In the genomic region with DNA sequence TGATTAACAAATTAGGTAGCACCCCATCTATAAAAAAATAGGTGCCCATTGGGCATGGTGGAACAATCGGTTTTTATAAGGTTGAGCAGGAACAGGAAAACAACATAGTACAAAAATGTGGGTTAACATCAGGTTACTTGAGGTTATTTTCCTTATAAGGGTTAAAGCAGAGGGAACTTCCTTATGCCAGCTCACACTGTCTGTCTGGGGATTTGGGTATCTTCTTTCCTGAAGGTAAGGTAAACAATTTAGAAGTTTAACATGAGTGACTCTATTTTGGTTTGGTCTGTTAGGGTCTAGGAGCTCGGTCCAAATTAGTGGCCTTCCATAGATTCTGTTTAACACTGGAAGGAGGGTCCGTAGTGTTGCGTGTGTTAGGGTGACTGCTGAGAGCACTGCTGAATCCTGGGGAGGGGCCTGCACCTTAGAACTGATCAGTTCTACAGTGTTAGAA, we compare ENCODE assay signal across 8 cellular contexts. TPM values are rescaled to one million over a fixed set of nuclear protein-coding genes. Genes with fewer than 3 reads are reported as not detected.
DNase-seq lines count a peak whose midpoint lies in the region; ATAC-seq, FAIRE-seq and TF ChIP-seq lines count a peak whose summit lies in the region.

No MANE protein-coding gene starts in this region.

- H3K36me3 ChIP-seq in KMS-11 (ENCODE audit: insufficient read depth): no peaks in the 10 kb centered on the region
- no peaks in the 10 kb centered on the region for H3K36me3 ChIP-seq in pancreas

- FAIRE-seq in pancreas (lab: Jason Lieb, UNC): no peak

- no peak overlapping the region for H3K9ac ChIP-seq in KMS-11

- peaks cover 60% of the 10 kb centered on the region for H3K4me1 ChIP-seq in KMS-11 (ENCODE audit: low read depth, poor library complexity, severe bottlenecking)
- peaks cover 14 to 76% (median 46%) of the 10 kb centered on the region in 3 donors for H3K4me1 ChIP-seq in pancreas

- intact Hi-C loops in pancreas (cut with DNase I): loop anchor here in 1 of 3 donors (10.0 kb wide), 1 partner anchor 110 kb away; no protein-coding TSS in a partner anchor

- H3K4me2 ChIP-seq in KMS-11: no peak overlapping the region

- no peak for TF ChIP-seq CTCF in KMS-11 (conservative IDR thresholded peaks at IDR 0.05; ENCODE audit: low read depth, low read length)
- no peak for TF ChIP-seq CTCF in pancreas (IDR thresholded peaks at IDR 0.05)

- H3K79me2 ChIP-seq in KMS-11 (ENCODE audit: insufficient read depth, low read depth): peaks cover 96% of the 10 kb centered on the region

- DNase-seq in pancreas: no peak
- no peak for DNase-seq in middle frontal gyrus (ENCODE audit: extremely low spot score, low spot score)
- no peak for DNase-seq in activated gamma-delta T cell (lab: John Stamatoyannopoulos, UW)
- no peak for DNase-seq in RKO (ENCODE audit: low spot score)
- no peak for DNase-seq in OCI-M2 (lab: John Stamatoyannopoulos, UW; ENCODE audit: unreplicated experiment)

- H3K27ac ChIP-seq in KMS-11: peak overlapping the region; percentile 1; the same call in 1 of the 2 replicates
- H3K27ac ChIP-seq in cingulate gyrus (ENCODE audit: low read depth, low read length): peak overlapping the region; percentile 2
- peak overlapping the region in 3 of 4 donors; percentile 6 to 87 (median 45) for H3K27ac ChIP-seq in pancreas

- ATAC-seq in GM21528 (IDR thresholded peaks at IDR 0.05; ENCODE audit: low FRiP score, unreplicated experiment) (peak; percentile 49), pancreas (peak in 2 of 4 donors; percentile 15 to 22)

- H3K27me3 ChIP-seq in KMS-11 (ENCODE audit: insufficient read depth, low read depth) (no peaks in the 10 kb centered on the region), pancreas (no peaks in the 10 kb centered on the region)

- H3K4me3 ChIP-seq in KMS-11 (IDR thresholded peaks at IDR 0.05; ENCODE audit: insufficient read depth, low read depth, low read length) (no peak overlapping the region), pancreas (no peak overlapping the region)

- H2AFZ ChIP-seq in KMS-11 (ENCODE audit: low read depth): no peak overlapping the region

- no peaks in the 10 kb centered on the region for H3K9me3 ChIP-seq in pancreas

- no peaks in the 10 kb centered on the region for H4K20me1 ChIP-seq in KMS-11 (ENCODE audit: insufficient read depth)

- 73 to 76% methylated on average over 4 of the region's 4 CpGs for WGBS in pancreas, 2 donors

RNA-seq across cellular contexts. Expression of a gene that starts 14.7 kb away (rescaled TPM):
- 10 to 100 TPM; 37.0 to 86.3 (median 50.1) TPM for total RNA-seq in pancreas
- polyA plus RNA-seq in pancreas: 10 to 100 TPM; 27.7 to 31.1 TPM
